ENCODE assay signal across 9 cellular contexts in the genomic region with DNA sequence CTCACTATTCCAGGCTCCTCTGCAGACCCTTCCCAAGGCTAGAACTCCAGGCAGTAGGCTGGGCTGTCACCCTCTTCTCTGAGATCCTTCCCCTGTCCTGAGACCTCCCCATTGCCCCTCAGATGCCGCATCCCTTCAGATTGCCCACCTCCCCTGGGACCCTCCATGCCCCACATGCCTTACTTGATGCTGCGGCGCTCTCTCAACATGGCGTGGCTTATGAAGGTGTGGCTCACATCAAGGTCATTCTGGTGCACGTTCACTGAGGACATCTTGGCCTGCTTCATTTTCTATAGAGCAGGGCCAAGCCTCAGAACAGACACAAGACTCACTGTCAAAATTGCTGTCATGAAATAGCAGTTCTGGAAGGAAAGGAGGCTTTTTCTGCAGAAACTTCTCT. TPM values are rescaled to one million over a fixed set of nuclear protein-coding genes. Genes with fewer than 3 reads are reported as not detected.
"Had no signal": no experiment of that assay in that cellular context is flagged by ENCODE, and none has a peak within 500 bp of the region (broad histone marks: within the 10 kb centered on the region; RNA-seq: fewer than 3 reads in every experiment).

No MANE protein-coding gene starts in this region.

- DNase-seq: GDM1, GF-D8 had no signal

- ATAC-seq: GM12878 had no signal

- FAIRE-seq: G401.6, GM12878, GM12891, GM12892, GM18507, GM19239 had no signal

- H3K4me3 ChIP-seq: GM12878 had no signal

RNA-seq across cellular contexts. Expression of a gene that starts 34.7 kb away (rescaled TPM):
- total RNA-seq: G401, GM12878 had no signal
- polyA plus RNA-seq: GM12878 had no signal
